ENCODE assay signal across 16 cellular contexts in genomic region chrX:97494756-97495372, GRCh38.
DNase-seq lines count a peak whose midpoint lies in the region; ATAC-seq lines count a peak whose summit lies in the region.
"Had no signal": no experiment of that assay in that cellular context is flagged by ENCODE, and none has a peak within 500 bp of the region (broad histone marks: within the 10 kb centered on the region; RNA-seq: fewer than 3 reads in every experiment).

No MANE protein-coding gene starts in this region.

- no peaks in the 10 kb centered on the region for H3K27me3 ChIP-seq in trophoblast cell (ENCODE audit: insufficient read depth, low read length)
- H3K27me3 ChIP-seq: ovary, transverse colon had no signal

- H4K91ac ChIP-seq in trophoblast cell (ENCODE audit: low read depth, low read length): no peak overlapping the region

- H3K9me3 Mint-ChIP-seq in activated CD8-positive, alpha-beta memory T cell treated with anti-CD3 and anti-CD28 coated beads, Interleukin-2, amount 10 ng/mL, durations not matched to agents 7 days and 5 days (ENCODE audit: low read depth): no peaks in the 10 kb centered on the region

- no peak overlapping the region for H2AFZ ChIP-seq in trophoblast cell (ENCODE audit: insufficient read depth, low read length, poor library complexity)

- no peaks in the 10 kb centered on the region for H3K4me1 ChIP-seq in trophoblast cell (ENCODE audit: control insufficient read depth in 1 of 2, insufficient read depth in 2 of 2, low read length in 2 of 2)
- H3K4me1 ChIP-seq: transverse colon had no signal

- no peaks in the 10 kb centered on the region for H3K79me1 ChIP-seq in trophoblast cell (ENCODE audit: low read length)

- no peak for DNase-seq in activated CD8-positive, alpha-beta memory T cell treated with anti-CD3 and anti-CD28 coated beads, Interleukin-2, amount 10 ng/mL, durations not matched to agents 7 days and 5 days
- DNase-seq in activated CD8-positive, alpha-beta memory T cell treated with anti-CD3 and anti-CD28 coated beads, Interleukin-2, amount 50 U/mL, for 48 hours: no peak
- DNase-seq in trophoblast cell: peak in 1 of 2 donors; percentile 31
- no peak for DNase-seq in HK-2 (ENCODE audit: unreplicated experiment)
- no peak for DNase-seq in KG1 (lab: John Stamatoyannopoulos, UW)
- no peak for DNase-seq in iPS-NIHi11 (ENCODE audit: low spot score)
- DNase-seq: activated T-cell treated with anti-CD3 and anti-CD28 coated beads, Interleukin-2, amount 50 U/mL, for 1 hour; NCI-H1105 treated with DMSO at 0.1 percent for 48 hours; OCI-M1; ovary; T1000; transverse colon had no signal

- H3K9me3 ChIP-seq in trophoblast cell (ENCODE audit: insufficient read depth, low read depth, low read length): no peaks in the 10 kb centered on the region
- H3K9me3 ChIP-seq: ovary, transverse colon had no signal

- H2BK12ac ChIP-seq in trophoblast cell (ENCODE audit: low read length): no peak overlapping the region

- CTCF ChIA-PET in activated CD8-positive, alpha-beta memory T cell treated with anti-CD3 and anti-CD28 coated beads, Interleukin-2, amount 10 ng/mL, durations not matched to agents 7 days and 5 days (lab: Charles Lee): interaction anchor here (1.3 kb wide), 1 partner anchor 75 kb away, joined by 3 read pairs; no protein-coding TSS in a partner anchor

- peak overlapping the region; percentile 31 for H2BK5ac ChIP-seq in trophoblast cell (ENCODE audit: low read depth, low read length, poor library complexity)

- H4K8ac ChIP-seq in trophoblast cell (ENCODE audit: low read depth, low read length): no peak overlapping the region

- whole genome bisulfite sequencing in trophoblast cell (ENCODE audit: extremely low coverage, insufficient coverage, insufficient read length): no CpG with 5 or more reads among the region's 1 CpG

- no peak overlapping the region for H2AK5ac ChIP-seq in trophoblast cell (ENCODE audit: low read length)

- no peak overlapping the region for H3K4ac ChIP-seq in trophoblast cell (ENCODE audit: low read depth, low read length)

- no peak overlapping the region for H3K4me3 Mint-ChIP-seq in activated CD8-positive, alpha-beta memory T cell treated with anti-CD3 and anti-CD28 coated beads, Interleukin-2, amount 10 ng/mL, durations not matched to agents 7 days and 5 days

- no peaks in the 10 kb centered on the region for H3K36me3 ChIP-seq in trophoblast cell (ENCODE audit: control insufficient read depth in 1 of 2, insufficient read depth in 2 of 2, low read length in 2 of 2)
- H3K36me3 ChIP-seq: ovary, transverse colon had no signal

- H3K23ac ChIP-seq in trophoblast cell (ENCODE audit: low read length): no peak overlapping the region

- no peak overlapping the region for H2BK120ac ChIP-seq in trophoblast cell (ENCODE audit: insufficient read depth, low read length, poor library complexity)

- H3K4me3 ChIP-seq in trophoblast cell (ENCODE audit: low read depth, low read length): no peak overlapping the region
- H3K4me3 ChIP-seq: ovary, transverse colon had no signal

- H3K4me2 ChIP-seq in trophoblast cell (ENCODE audit: low read length): no peak overlapping the region

- H3K27ac ChIP-seq in trophoblast cell (ENCODE audit: low read depth, low read length): peak overlapping the region; percentile 34
- H3K27ac ChIP-seq: HL-60, ovary, transverse colon had no signal

- H3K27me3 Mint-ChIP-seq in activated CD8-positive, alpha-beta memory T cell treated with anti-CD3 and anti-CD28 coated beads, Interleukin-2, amount 10 ng/mL, durations not matched to agents 7 days and 5 days: no peaks in the 10 kb centered on the region

- peaks cover 2% of the 10 kb centered on the region for H3K4me1 Mint-ChIP-seq in activated CD8-positive, alpha-beta memory T cell treated with anti-CD3 and anti-CD28 coated beads, Interleukin-2, amount 10 ng/mL, durations not matched to agents 7 days and 5 days

- H3K18ac ChIP-seq in trophoblast cell (ENCODE audit: low read length): no peak overlapping the region

- H4K12ac ChIP-seq in trophoblast cell (ENCODE audit: low read depth, low read length): no peak overlapping the region

- no peak overlapping the region for H3K27ac Mint-ChIP-seq in activated CD8-positive, alpha-beta memory T cell treated with anti-CD3 and anti-CD28 coated beads, Interleukin-2, amount 10 ng/mL, durations not matched to agents 7 days and 5 days

- H3K79me2 ChIP-seq in trophoblast cell (ENCODE audit: control insufficient read depth, insufficient read depth, low read length, poor library complexity): no peaks in the 10 kb centered on the region

- peaks cover 3% of the 10 kb centered on the region for H3K36me3 Mint-ChIP-seq in activated CD8-positive, alpha-beta memory T cell treated with anti-CD3 and anti-CD28 coated beads, Interleukin-2, amount 10 ng/mL, durations not matched to agents 7 days and 5 days

- H3K9ac ChIP-seq in trophoblast cell (ENCODE audit: low read length): no peak overlapping the region

- ATAC-seq in activated CD8-positive, alpha-beta memory T cell treated with anti-CD3 and anti-CD28 coated beads, Interleukin-2, amount 10 ng/mL, durations not matched to agents 7 days and 5 days: peak; percentile 33
- ATAC-seq in GM21529 (IDR thresholded peaks at IDR 0.05; ENCODE audit: unreplicated experiment): peak; percentile 93
- peak; percentile 91 for ATAC-seq in HG03097 (IDR thresholded peaks at IDR 0.05; ENCODE audit: low FRiP score, unreplicated experiment)
- ATAC-seq: left lobe of liver had no signal

- H3K14ac ChIP-seq in trophoblast cell (ENCODE audit: low read length): no peak overlapping the region

Comparison
In these comparisons a context has a peak if more than half of its experiments do, and no peak if none do; other contexts are left out.
1. ATAC-seq: peak in every context shown above with its lines; median percentile 93 in GM21529; 91 in HG03097; 33 in activated CD8-positive, alpha-beta memory T cell treated with anti-CD3 and anti-CD28 coated beads, Interleukin-2, amount 10 ng/mL, durations not matched to agents 7 days and 5 days.